11 cellular contexts compared by ENCODE assay signal in genomic region chr14:23362200-23362599, GRCh38. TPM values are rescaled to one million over a fixed set of nuclear protein-coding genes. Genes with fewer than 3 reads are reported as not detected.
DNase-seq lines count a peak whose midpoint lies in the region; ATAC-seq and TF ChIP-seq lines count a peak whose summit lies in the region.
"Had no signal": no experiment of that assay in that cellular context is flagged by ENCODE, and none has a peak within 500 bp of the region (broad histone marks: within the 10 kb centered on the region; RNA-seq: fewer than 3 reads in every experiment).

No MANE protein-coding gene starts in this region.

- 96% methylated on average over 2 of the region's 3 CpGs for WGBS in mesenchymal stem cell

- H4K8ac ChIP-seq in mesenchymal stem cell (ENCODE audit: low read length): no peak overlapping the region

- H2BK15ac ChIP-seq in mesenchymal stem cell (ENCODE audit: low read depth, poor library complexity, severe bottlenecking): no peak overlapping the region

- H2AFZ ChIP-seq in mesenchymal stem cell (ENCODE audit: low read depth, low read length): no peak overlapping the region

- TF ChIP-seq CTCF in BE2C (IDR thresholded peaks at IDR 0.05; ENCODE audit: low read depth, low read length): peak; percentile 47

- no peak overlapping the region for H2AK5ac ChIP-seq in mesenchymal stem cell (ENCODE audit: low read length, severe bottlenecking)

- H3K4me2 ChIP-seq in mesenchymal stem cell (ENCODE audit: low read length, poor library complexity, severe bottlenecking): no peak overlapping the region

- H2BK120ac ChIP-seq in mesenchymal stem cell (ENCODE audit: low read depth, low read length): no peak overlapping the region

- peak overlapping the region; percentile 84 for H3K9ac ChIP-seq in mesenchymal stem cell (ENCODE audit: low read length)

- no peak for DNase-seq in BE2C
- peak; percentile 6 for DNase-seq in SW480 (ENCODE audit: low spot score)
- peak; percentile 47 for DNase-seq in mesenchymal stem cell
- DNase-seq in retina: no peak
- DNase-seq: activated CD8-positive, alpha-beta T cell treated with anti-CD3 and anti-CD28 coated beads for 36 hours; NCI-H1105; stimulated activated CD4-positive, alpha-beta T cell treated with anti-CD3 and anti-CD28 coated beads, Interleukin-12 subunit alpha, Interleukin-12 subunit beta, amount 100 ng/mL, for 4 hours had no signal

- no peak overlapping the region for H3K18ac ChIP-seq in mesenchymal stem cell (ENCODE audit: low read depth in 1 of 2, low read length in 2 of 2)

- no peak overlapping the region for H3K4ac ChIP-seq in mesenchymal stem cell (ENCODE audit: low read depth in 1 of 2, low read length in 2 of 2)

- no peak overlapping the region for H3K23ac ChIP-seq in mesenchymal stem cell (ENCODE audit: low read length in 2 of 2)

- H3K14ac ChIP-seq in mesenchymal stem cell (ENCODE audit: low read length in 2 of 2): no peak overlapping the region

- no peak overlapping the region for H2BK5ac ChIP-seq in mesenchymal stem cell (ENCODE audit: low read depth, low read length, poor library complexity, severe bottlenecking)

- no peak overlapping the region for H3K27ac ChIP-seq in mesenchymal stem cell (ENCODE audit: low read length, poor library complexity, severe bottlenecking)
- H3K27ac ChIP-seq: thoracic aorta had no signal

- H3K79me1 ChIP-seq in mesenchymal stem cell (replicated peaks; ENCODE audit: low read length, poor library complexity, severe bottlenecking): peaks cover 30% of the 10 kb centered on the region

- no peak overlapping the region for H4K91ac ChIP-seq in mesenchymal stem cell (ENCODE audit: low read length)

- H2BK12ac ChIP-seq in mesenchymal stem cell (ENCODE audit: low read length in 2 of 2): no peak overlapping the region

- H3K4me3 ChIP-seq in BE2C (ENCODE audit: low read depth, low read length) (no peak overlapping the region), mesenchymal stem cell (ENCODE audit: insufficient read depth in 1 of 2, low read depth in 1 of 2, low read length in 2 of 2) (no peak overlapping the region)
- H3K4me3 ChIP-seq: thoracic aorta had no signal

- H3K9me3 ChIP-seq in BE2C (no peaks in the 10 kb centered on the region), mesenchymal stem cell (ENCODE audit: control insufficient read depth, low read length) (no peaks in the 10 kb centered on the region)
- H3K9me3 ChIP-seq: thoracic aorta had no signal

- ATAC-seq in HG02870 (IDR thresholded peaks at IDR 0.05; ENCODE audit: unreplicated experiment) (no peak), HG02763 (IDR thresholded peaks at IDR 0.05; ENCODE audit: unreplicated experiment) (no peak)
- ATAC-seq: Panc1 had no signal

- H3K27me3 ChIP-seq in BE2C (no peaks in the 10 kb centered on the region), mesenchymal stem cell (ENCODE audit: control insufficient read depth in 1 of 2, insufficient read depth in 1 of 2, low read length in 2 of 2) (peaks cover 0 to 27% of the 10 kb centered on the region in 2 experiments)

- no peaks in the 10 kb centered on the region for H3K36me3 ChIP-seq in BE2C
- H3K36me3 ChIP-seq in mesenchymal stem cell (ENCODE audit: control insufficient read depth in 1 of 2, insufficient read depth in 2 of 2, low read depth in 1 of 2, low read length in 2 of 2): peaks cover 3 to 26% of the 10 kb centered on the region in 2 experiments

- no peaks in the 10 kb centered on the region for H3K4me1 ChIP-seq in BE2C
- H3K4me1 ChIP-seq in mesenchymal stem cell (ENCODE audit: control insufficient read depth, insufficient read depth, low read depth, low read length): peaks cover 21% of the 10 kb centered on the region

RNA-seq across cellular contexts. Expression of gene EFS, which starts 2.8 kb away (rescaled TPM):
- polyA plus RNA-seq in BE2C (2012; ENCODE audit: insufficient read depth, insufficient read length, low read depth): not detected
- 14.1 TPM for polyA plus RNA-seq in mesenchymal stem cell (2013, experiment 1 of 2)
- polyA plus RNA-seq in mesenchymal stem cell (2013, experiment 2 of 2): 13.7 TPM

RNA-seq across cellular contexts. Expression of gene SLC22A17, which starts 9.5 kb away (rescaled TPM):
- polyA plus RNA-seq in BE2C (2012; ENCODE audit: insufficient read depth, insufficient read length, low read depth): 38.5 TPM
- 36.3 TPM for polyA plus RNA-seq in mesenchymal stem cell (2013, experiment 1 of 2)
- polyA plus RNA-seq in mesenchymal stem cell (2013, experiment 2 of 2): 34.3 TPM

RNA-seq across cellular contexts. Expression of gene IL25, which starts 10.4 kb away (rescaled TPM):
- polyA plus RNA-seq in BE2C (2012; ENCODE audit: insufficient read depth, insufficient read length, low read depth): not detected
- polyA plus RNA-seq in mesenchymal stem cell (2013, experiment 1 of 2): not detected
- polyA plus RNA-seq in mesenchymal stem cell (2013, experiment 2 of 2): not detected

RNA-seq across cellular contexts. Expression of gene CMTM5, which starts 14.6 kb away (rescaled TPM):
- not detected for polyA plus RNA-seq in BE2C (2012; ENCODE audit: insufficient read depth, insufficient read length, low read depth)
- polyA plus RNA-seq in mesenchymal stem cell (2013, experiment 1 of 2): not detected
- not detected for polyA plus RNA-seq in mesenchymal stem cell (2013, experiment 2 of 2)

RNA-seq across cellular contexts. Expression of gene PABPN1, which starts 40.9 kb away (rescaled TPM):
- polyA plus RNA-seq in BE2C (2012; ENCODE audit: insufficient read depth, insufficient read length, low read depth): 156 TPM
- 111 TPM for polyA plus RNA-seq in mesenchymal stem cell (2013, experiment 1 of 2)
- polyA plus RNA-seq in mesenchymal stem cell (2013, experiment 2 of 2): 101 TPM

Comparison
In these comparisons a context has a peak if more than half of its experiments do, and no peak if none do; other contexts are left out.
1. DNase-seq: peak in SW480 (single experiment) and mesenchymal stem cell (single experiment); none in BE2C (single experiment) and retina (single experiment).